ENCODE assay signal across 7 cellular contexts in the genomic region with DNA sequence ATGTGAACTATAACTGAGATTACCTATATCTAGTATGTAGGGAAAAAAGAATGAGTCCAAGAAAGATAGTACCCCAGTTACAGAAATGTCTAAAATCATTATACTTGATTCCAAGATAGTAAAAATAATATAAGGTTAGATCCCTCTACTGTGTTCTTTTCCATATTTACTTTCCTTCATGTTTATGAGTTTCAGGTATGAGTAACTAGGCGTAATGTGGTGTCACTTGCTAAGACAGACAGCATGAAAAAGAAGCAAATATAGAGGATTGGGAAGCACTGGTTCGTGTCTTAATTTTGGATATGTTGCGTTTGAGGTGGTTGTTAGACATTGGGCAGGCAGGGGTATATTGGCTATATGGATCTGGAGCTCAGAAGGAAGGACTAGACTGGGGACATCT.
"Had no signal": no experiment of that assay in that cellular context is flagged by ENCODE, and none has a peak within 500 bp of the region (broad histone marks: within the 10 kb centered on the region; RNA-seq: fewer than 3 reads in every experiment).

No MANE protein-coding gene starts in this region.

- H3K4me2 ChIP-seq: KMS-11 had no signal

- H3K9ac ChIP-seq: KMS-11 had no signal

- H3K27ac ChIP-seq: HL-60, KMS-11 had no signal

- ATAC-seq: HepG2, K562 had no signal

- H3K4me3 ChIP-seq: K562 had no signal

- DNase-seq: IMR-90, KBM-7, KG1 had no signal
